In the genomic region with DNA sequence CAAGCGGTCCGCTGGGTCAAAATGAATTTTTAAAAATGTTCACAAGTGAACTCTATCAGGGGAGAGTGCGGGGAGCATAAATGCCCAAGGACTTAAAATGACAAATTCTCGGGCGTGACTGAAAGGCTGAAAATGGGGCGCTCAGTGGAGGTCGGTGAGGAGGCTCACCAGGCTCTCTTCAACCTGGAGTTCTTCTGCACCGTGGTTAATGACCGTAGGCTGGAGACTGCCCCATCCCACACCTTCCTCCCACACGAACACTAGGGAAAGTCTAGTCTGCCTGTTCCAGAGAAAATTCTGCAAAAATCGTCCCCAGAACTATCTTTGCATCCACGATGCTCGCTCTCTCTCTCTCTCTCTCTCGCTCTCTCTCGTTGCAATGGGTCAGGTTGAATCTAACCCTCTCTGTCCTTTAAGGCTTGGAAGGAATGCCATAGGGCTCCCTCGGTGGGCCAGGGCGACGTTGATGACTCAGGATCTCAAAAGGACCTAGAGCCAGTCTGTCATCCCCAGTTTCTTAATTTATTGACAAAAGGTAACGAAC, we compare ENCODE assay signal across 1 cellular context.
TF ChIP-seq lines count a peak whose summit lies in the region.

No MANE protein-coding gene starts in this region.

TF ChIP-seq in GM23338, 12 proteins besides CTCF, POLR2A, EP300 and RAD21 (continued from another document):
- TF ChIP-seq, protein P1, sequence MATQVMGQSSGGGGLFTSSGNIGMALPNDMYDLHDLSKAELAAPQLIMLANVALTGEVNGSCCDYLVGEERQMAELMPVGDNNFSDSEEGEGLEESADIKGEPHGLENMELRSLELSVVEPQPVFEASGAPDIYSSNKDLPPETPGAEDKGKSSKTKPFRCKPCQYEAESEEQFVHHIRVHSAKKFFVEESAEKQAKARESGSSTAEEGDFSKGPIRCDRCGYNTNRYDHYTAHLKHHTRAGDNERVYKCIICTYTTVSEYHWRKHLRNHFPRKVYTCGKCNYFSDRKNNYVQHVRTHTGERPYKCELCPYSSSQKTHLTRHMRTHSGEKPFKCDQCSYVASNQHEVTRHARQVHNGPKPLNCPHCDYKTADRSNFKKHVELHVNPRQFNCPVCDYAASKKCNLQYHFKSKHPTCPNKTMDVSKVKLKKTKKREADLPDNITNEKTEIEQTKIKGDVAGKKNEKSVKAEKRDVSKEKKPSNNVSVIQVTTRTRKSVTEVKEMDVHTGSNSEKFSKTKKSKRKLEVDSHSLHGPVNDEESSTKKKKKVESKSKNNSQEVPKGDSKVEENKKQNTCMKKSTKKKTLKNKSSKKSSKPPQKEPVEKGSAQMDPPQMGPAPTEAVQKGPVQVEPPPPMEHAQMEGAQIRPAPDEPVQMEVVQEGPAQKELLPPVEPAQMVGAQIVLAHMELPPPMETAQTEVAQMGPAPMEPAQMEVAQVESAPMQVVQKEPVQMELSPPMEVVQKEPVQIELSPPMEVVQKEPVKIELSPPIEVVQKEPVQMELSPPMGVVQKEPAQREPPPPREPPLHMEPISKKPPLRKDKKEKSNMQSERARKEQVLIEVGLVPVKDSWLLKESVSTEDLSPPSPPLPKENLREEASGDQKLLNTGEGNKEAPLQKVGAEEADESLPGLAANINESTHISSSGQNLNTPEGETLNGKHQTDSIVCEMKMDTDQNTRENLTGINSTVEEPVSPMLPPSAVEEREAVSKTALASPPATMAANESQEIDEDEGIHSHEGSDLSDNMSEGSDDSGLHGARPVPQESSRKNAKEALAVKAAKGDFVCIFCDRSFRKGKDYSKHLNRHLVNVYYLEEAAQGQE (IDR thresholded peaks at IDR 0.05; ENCODE audit: unreplicated experiment) = no peak
